ENCODE assay signal across 8 cellular contexts in the genomic region with DNA sequence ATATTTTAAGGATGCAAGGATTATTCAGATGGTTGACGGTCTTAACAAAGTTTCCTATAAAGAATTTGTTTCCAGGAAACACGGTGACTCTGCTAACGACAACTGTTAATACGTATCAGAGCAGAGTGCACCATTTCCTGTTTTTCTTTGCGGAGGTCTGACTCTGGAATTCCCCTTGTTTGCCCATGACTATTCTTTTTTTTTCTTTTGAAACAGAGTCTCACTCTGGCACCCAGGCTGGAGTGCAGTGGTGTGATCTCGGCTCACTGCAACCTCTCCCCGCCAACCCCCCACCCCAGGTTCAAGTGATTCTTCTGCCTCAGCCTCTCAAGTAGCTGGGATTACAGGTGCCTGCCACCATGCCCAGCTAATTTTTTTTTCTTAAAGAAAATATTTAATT.
DNase-seq lines count a peak whose midpoint lies in the region; ATAC-seq and TF ChIP-seq lines count a peak whose summit lies in the region.

No MANE protein-coding gene starts in this region.

- DNase-seq in CD14-positive monocyte (ENCODE audit: low spot score): peak; percentile 66
- DNase-seq in NAMALWA (ENCODE audit: low spot score): peak; percentile 92
- DNase-seq in activated T-helper 1 cell treated with anti-CD3 and anti-CD28 coated beads, Interleukin-2, amount 50 U/mL, for 16 hours (ENCODE audit: low read depth in 1 of 2, low spot score in 1 of 2): peak; percentile 22 to 57
- peak; percentile 66 for DNase-seq in kidney epithelial cell (ENCODE audit: low read depth)
- DNase-seq in stimulated activated CD8-positive, alpha-beta memory T cell treated with anti-CD3 and anti-CD28 coated beads, Interleukin-15, amount 100 ng/mL, for 48 hours (ENCODE audit: low read depth in 2 of 2): peak; percentile 43 to 50
- no peak for DNase-seq in NCI-H82 treated with DMSO at 0.1 percent for 48 hours (lab: John Stamatoyannopoulos, UW; ENCODE audit: unreplicated experiment)
- DNase-seq in midbrain (lab: John Stamatoyannopoulos, UW): no peak

- ATAC-seq in GM21528 (IDR thresholded peaks at IDR 0.05; ENCODE audit: low FRiP score, unreplicated experiment): peak; percentile 47

- no peaks in the 10 kb centered on the region for H3K36me3 ChIP-seq in kidney epithelial cell (ENCODE audit: control insufficient read depth, insufficient read depth, low read length)

- H3K4me3 Mint-ChIP-seq in CD14-positive monocyte: peak overlapping the region; percentile 58 to 74

- no peak overlapping the region for H3K4me3 ChIP-seq in kidney epithelial cell (ENCODE audit: low read depth, low read length)

- H3K36me3 Mint-ChIP-seq in CD14-positive monocyte: peaks cover 8 to 17% of the 10 kb centered on the region in 2 donors

- no peaks in the 10 kb centered on the region for H3K27me3 ChIP-seq in kidney epithelial cell (ENCODE audit: control insufficient read depth, insufficient read depth, low read length)

- H3K27ac Mint-ChIP-seq in CD14-positive monocyte: peak overlapping the region; percentile 95 to 99 (median 97)

- intact Hi-C loops in CD14-positive monocyte (cut with micrococcal nuclease): loop anchor here (5.0 to 10.0 kb wide), 4 partner anchors 102 to 217 kb away; partner anchors contain the start of gene CDC42SE2 (in 1 of the 2)

- peaks cover 0 to 2% (median 0%) of the 10 kb centered on the region in 7 donors for H3K9me3 Mint-ChIP-seq in CD14-positive monocyte

- no peak for TF ChIP-seq CTCF in CD14-positive monocyte (IDR thresholded peaks at IDR 0.05)
- TF ChIP-seq CTCF in kidney epithelial cell (IDR thresholded peaks at IDR 0.05; ENCODE audit: insufficient read depth, low read length, poor library complexity, severe bottlenecking): no peak

- peaks cover 62% of the 10 kb centered on the region for H3K4me1 Mint-ChIP-seq in CD14-positive monocyte

- no peaks in the 10 kb centered on the region for H3K27me3 Mint-ChIP-seq in CD14-positive monocyte (ENCODE audit: low read depth in 3 of 3)

Comparison
In these comparisons a context has a peak if more than half of its experiments do, and no peak if none do; other contexts are left out.
1. DNase-seq: peak in CD14-positive monocyte (single experiment), NAMALWA (single experiment), activated T-helper 1 cell treated with anti-CD3 and anti-CD28 coated beads, Interleukin-2, amount 50 U/mL, for 16 hours (2 of 2), kidney epithelial cell (single experiment) and stimulated activated CD8-positive, alpha-beta memory T cell treated with anti-CD3 and anti-CD28 coated beads, Interleukin-15, amount 100 ng/mL, for 48 hours (2 of 2); none in NCI-H82 treated with DMSO at 0.1 percent for 48 hours (single experiment) and midbrain (single experiment).